In the genomic region with DNA sequence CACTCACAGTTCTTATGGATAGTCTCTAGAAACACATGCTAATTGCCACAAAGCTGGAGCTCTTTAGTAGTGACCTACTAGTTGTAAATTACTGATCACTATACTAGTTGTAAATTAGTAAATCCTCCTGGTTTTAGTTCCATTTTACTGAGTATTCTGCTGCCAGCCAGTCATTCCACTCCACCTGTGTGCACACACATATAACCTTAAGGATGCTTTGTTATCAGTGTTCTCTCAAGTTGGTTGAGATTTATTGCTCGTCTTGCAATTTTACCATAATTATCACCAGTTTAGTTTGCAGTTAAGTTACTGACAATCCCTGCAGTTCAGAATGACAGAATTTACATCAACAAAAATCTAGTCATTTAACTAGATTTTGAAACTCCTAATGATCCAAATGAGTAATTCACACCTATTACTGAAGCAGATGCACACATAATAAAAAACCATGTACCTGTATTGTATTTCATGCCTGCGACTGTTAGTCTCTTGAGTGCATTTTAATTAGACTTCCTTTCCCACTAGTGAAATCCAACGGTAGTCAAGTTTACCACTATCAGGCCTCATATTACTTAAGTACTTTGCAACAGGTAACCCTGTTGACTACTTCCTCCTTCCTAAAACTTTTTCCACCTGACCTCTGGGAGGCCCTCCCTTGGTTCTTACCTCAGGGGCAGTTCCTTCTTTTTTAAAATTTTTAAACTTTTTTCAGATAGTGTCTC, we compare ENCODE assay signal across 13 cellular contexts. TPM values are rescaled to one million over a fixed set of nuclear protein-coding genes. Genes with fewer than 3 reads are reported as not detected.
DNase-seq lines count a peak whose midpoint lies in the region; ATAC-seq and TF ChIP-seq lines count a peak whose summit lies in the region.
"Had no signal": no experiment of that assay in that cellular context is flagged by ENCODE, and none has a peak within 500 bp of the region (broad histone marks: within the 10 kb centered on the region; RNA-seq: fewer than 3 reads in every experiment).

No MANE protein-coding gene starts in this region.

- H3K4me3 Mint-ChIP-seq in T-helper 2 cell treated with Interferon-gamma antibody and Interleukin-4, amounts not matched to agents 5 μg/mL and 100 μg/mL, for 36 hours: peak overlapping the region; percentile 33
- H3K4me3 Mint-ChIP-seq in osteocyte (ENCODE audit: unreplicated experiment): no peak overlapping the region

- CTCF ChIA-PET in HEK293T (lab: Yijun Ruan, JAX): no interaction called here

- no peak for DNase-seq in T-helper 2 cell treated with Interferon-gamma antibody and Interleukin-4, amounts not matched to agents 5 μg/mL and 100 μg/mL, for 36 hours (ENCODE audit: low spot score)
- DNase-seq in T-helper 2 cell: no peak
- no peak for DNase-seq in HEK293T (ENCODE audit: extremely low spot score)
- no peak for DNase-seq in activated naive CD4-positive, alpha-beta T cell treated with anti-CD3 and anti-CD28 coated beads, Interleukin-2, amount 50 U/mL, for 72 hours (ENCODE audit: low spot score in 2 of 2)
- no peak for DNase-seq in osteocyte (ENCODE audit: extremely low spot score, unreplicated experiment)
- no peak for DNase-seq in OCI-M2 (lab: John Stamatoyannopoulos, UW; ENCODE audit: unreplicated experiment)
- no peak for DNase-seq in body of pancreas
- DNase-seq: amygdala; BE2C; erythroblast; NK-92 treated with Interleukin-12 subunit alpha and Interleukin-12 subunit beta, amount 100 ng/mL, for 24 hours had no signal

- peaks cover 55% of the 10 kb centered on the region for H3K36me3 Mint-ChIP-seq in T-helper 2 cell treated with Interferon-gamma antibody and Interleukin-4, amounts not matched to agents 5 μg/mL and 100 μg/mL, for 36 hours (ENCODE audit: low read depth)
- peaks cover 29 to 46% of the 10 kb centered on the region in 2 donors for H3K36me3 Mint-ChIP-seq in activated naive CD4-positive, alpha-beta T cell treated with anti-CD3 and anti-CD28 coated beads, Interleukin-2, amount 50 U/mL, for 72 hours
- H3K36me3 Mint-ChIP-seq in osteocyte (ENCODE audit: unreplicated experiment): peaks cover 39% of the 10 kb centered on the region

- WGBS in body of pancreas, 2 donors: 46 to 51% methylated on average over 3 of the region's 3 CpGs

- no peaks in the 10 kb centered on the region for H3K9me3 Mint-ChIP-seq in T-helper 2 cell treated with Interferon-gamma antibody and Interleukin-4, amounts not matched to agents 5 μg/mL and 100 μg/mL, for 36 hours
- H3K9me3 Mint-ChIP-seq in activated naive CD4-positive, alpha-beta T cell treated with anti-CD3 and anti-CD28 coated beads, Interleukin-2, amount 50 U/mL, for 72 hours: no peaks in the 10 kb centered on the region
- H3K9me3 Mint-ChIP-seq in osteocyte (ENCODE audit: unreplicated experiment): no peaks in the 10 kb centered on the region

- H3K4me1 ChIP-seq in body of pancreas: peaks cover 40% of the 10 kb centered on the region

- H3K27ac Mint-ChIP-seq in T-helper 2 cell treated with Interferon-gamma antibody and Interleukin-4, amounts not matched to agents 5 μg/mL and 100 μg/mL, for 36 hours: peak overlapping the region; percentile 7
- H3K27ac Mint-ChIP-seq in activated naive CD4-positive, alpha-beta T cell treated with anti-CD3 and anti-CD28 coated beads, Interleukin-2, amount 50 U/mL, for 72 hours: peak overlapping the region; percentile 71 to 87
- peak overlapping the region; percentile 2 for H3K27ac Mint-ChIP-seq in osteocyte (ENCODE audit: unreplicated experiment)

- H3K36me3 ChIP-seq in body of pancreas (replicated peaks in 1 of 2; ENCODE audit: insufficient read depth in 1 of 2, low read depth in 2 of 2): peaks cover 13 to 15% of the 10 kb centered on the region in 2 donors

- H3K27ac ChIP-seq in body of pancreas: peak overlapping the region in 1 of 4 donors; percentile 19
- H3K27ac ChIP-seq: VCaP had no signal

- H3K4me1 Mint-ChIP-seq in T-helper 2 cell treated with Interferon-gamma antibody and Interleukin-4, amounts not matched to agents 5 μg/mL and 100 μg/mL, for 36 hours (ENCODE audit: low read depth): peaks cover 68% of the 10 kb centered on the region
- H3K4me1 Mint-ChIP-seq in osteocyte (ENCODE audit: unreplicated experiment): peaks cover 79% of the 10 kb centered on the region

- POLR2A ChIA-PET in HEK293T (lab: Yijun Ruan, JAX): interaction anchor here (1.0 kb wide), 1 partner anchor 61 kb away, joined by 4 read pairs; no protein-coding TSS in a partner anchor

- H3K9me3 ChIP-seq in body of pancreas: no peaks in the 10 kb centered on the region
- H3K9me3 ChIP-seq: BE2C had no signal

- H3K4me3 ChIP-seq in body of pancreas: no peak overlapping the region

- TF ChIP-seq POLR2A in body of pancreas (IDR thresholded peaks at IDR 0.05): no peak

- H3K27me3 Mint-ChIP-seq in T-helper 2 cell treated with Interferon-gamma antibody and Interleukin-4, amounts not matched to agents 5 μg/mL and 100 μg/mL, for 36 hours (ENCODE audit: low read depth): no peaks in the 10 kb centered on the region
- no peaks in the 10 kb centered on the region for H3K27me3 Mint-ChIP-seq in osteocyte (ENCODE audit: unreplicated experiment)

- H3K27me3 ChIP-seq in body of pancreas: no peaks in the 10 kb centered on the region
- H3K27me3 ChIP-seq: BE2C had no signal

- intact Hi-C loops in body of pancreas (cut with DNase I): no loop called here

- ATAC-seq in activated naive CD4-positive, alpha-beta T cell treated with anti-CD3 and anti-CD28 coated beads, Interleukin-2, amount 50 U/mL, for 72 hours: peak in 1 of 2 donors; percentile 10
- ATAC-seq in body of pancreas (no peak), HG03159 (IDR thresholded peaks at IDR 0.05; ENCODE audit: unreplicated experiment) (no peak)

- no peak for TF ChIP-seq CTCF in osteocyte (IDR thresholded peaks at IDR 0.05)
- no peak for TF ChIP-seq CTCF in body of pancreas (IDR thresholded peaks at IDR 0.05)

TF ChIP-seq in HEK293T, 16 proteins besides CTCF, POLR2A, EP300 and RAD21:
- TF ChIP-seq FOXA1 (IDR thresholded peaks at IDR 0.05): no peak
- 0 out of 2 replicates have a peak, but pooled peaks have one; percentile 8 for TF ChIP-seq ELF4 (IDR thresholded peaks at IDR 0.05)
TF ChIP-seq in HEK293T: peak in this region for 1.

RNA-seq across cellular contexts. Expression of gene TPT1, which starts 7.6 kb away (rescaled TPM):
- total RNA-seq in activated naive CD4-positive, alpha-beta T cell treated with anti-CD3 and anti-CD28 coated beads, Interleukin-2, amount 50 U/mL, for 72 hours: 1,000 to 10,000 TPM; 2,995 to 3,818 TPM
- 3,315 and 3,393 TPM in 2 replicates for total RNA-seq in osteocyte
- 1,000 to 10,000 TPM; 1,254 to 1,787 TPM for total RNA-seq in body of pancreas

Comparison
In these comparisons a context has a peak if more than half of its experiments do, and no peak if none do; other contexts are left out.
1. H3K27ac Mint-ChIP-seq: peak in every context shown above with its lines; median percentile 79 in activated naive CD4-positive, alpha-beta T cell treated with anti-CD3 and anti-CD28 coated beads, Interleukin-2, amount 50 U/mL, for 72 hours; 7 in T-helper 2 cell treated with Interferon-gamma antibody and Interleukin-4, amounts not matched to agents 5 μg/mL and 100 μg/mL, for 36 hours; 2 in osteocyte.